33 cellular contexts compared by ENCODE assay signal in the genomic region with DNA sequence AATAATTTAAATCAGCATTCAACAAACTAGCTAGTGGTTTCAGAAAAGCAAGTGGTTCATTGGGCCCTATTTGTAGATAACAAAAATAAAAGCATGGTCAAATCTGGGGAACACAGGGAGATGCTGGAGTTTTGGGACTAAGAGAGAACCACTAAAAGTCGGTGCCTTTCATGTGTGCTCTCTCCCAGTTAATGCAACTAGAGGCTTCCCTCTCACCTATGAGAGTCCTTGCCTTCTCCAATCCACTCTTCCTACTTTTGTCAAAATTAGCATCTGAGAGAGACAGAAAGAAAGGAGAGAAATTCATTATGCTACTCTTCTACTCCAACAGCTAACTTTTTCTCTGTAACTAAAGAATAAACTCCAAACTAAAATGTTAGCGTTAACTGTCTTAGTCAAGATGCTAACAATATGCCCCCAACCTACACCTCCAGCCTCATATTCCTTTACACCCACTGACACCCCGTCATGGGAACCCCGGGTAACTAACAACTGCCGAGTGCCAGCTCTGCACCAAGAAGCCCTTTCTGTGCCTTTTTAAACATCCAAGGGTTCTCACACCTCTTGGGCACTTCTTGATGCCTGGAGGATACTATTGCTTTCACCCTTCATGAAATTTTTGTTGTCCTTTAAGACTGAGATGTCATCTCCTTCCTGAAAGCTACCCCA.
DNase-seq lines count a peak whose midpoint lies in the region; ATAC-seq, FAIRE-seq and TF ChIP-seq lines count a peak whose summit lies in the region.
"Had no signal": no experiment of that assay in that cellular context is flagged by ENCODE, and none has a peak within 500 bp of the region (broad histone marks: within the 10 kb centered on the region; RNA-seq: fewer than 3 reads in every experiment).

No MANE protein-coding gene starts in this region.

- no peak for TF ChIP-seq CTCF in cardiac muscle cell (IDR thresholded peaks at IDR 0.05; ENCODE audit: low read depth, low read length)
- TF ChIP-seq CTCF in heart left ventricle (IDR thresholded peaks at IDR 0.05) = no peak
- TF ChIP-seq CTCF in bronchial epithelial cell (IDR thresholded peaks at IDR 0.05; ENCODE audit: insufficient read depth, low read length, severe bottlenecking) = no peak
- TF ChIP-seq CTCF in MCF 10A (IDR thresholded peaks at IDR 0.05; ENCODE audit: unreplicated experiment) = no peak

- WGBS in heart left ventricle, 4 donors = 82 to 85% (median 85%) methylated on average over 5 of the region's 5 CpGs
- no CpG with 5 or more reads among the region's 5 CpGs for WGBS in mesendoderm (ENCODE audit: extremely low coverage, insufficient coverage, low lambda C conversion rate)

- no peak overlapping the region for H2AK5ac ChIP-seq in mesendoderm (ENCODE audit: low read length)

- H3K9ac ChIP-seq in mesendoderm (ENCODE audit: low read length) = no peak overlapping the region

- H3K36me3 ChIP-seq in cardiac muscle cell (no peaks in the 10 kb centered on the region), heart left ventricle (peaks cover 0 to 21% (median 1%) of the 10 kb centered on the region in 9 donors), bronchial epithelial cell (ENCODE audit: control insufficient read depth, insufficient read depth, low read length) (peaks cover 1% of the 10 kb centered on the region), mesendoderm (ENCODE audit: control insufficient read depth, insufficient read depth, low read length) (no peaks in the 10 kb centered on the region)
- H3K36me3 ChIP-seq: BE2C, Peyer's patch had no signal

- H3K4me2 ChIP-seq in mesendoderm (ENCODE audit: low read length) = no peak overlapping the region

- H3K4me1 ChIP-seq in cardiac muscle cell (ENCODE audit: low read depth) (peaks cover 9% of the 10 kb centered on the region), heart left ventricle (peaks cover 3 to 94% (median 52%) of the 10 kb centered on the region in 12 donors), mesendoderm (ENCODE audit: control insufficient read depth, low read depth, low read length) (peaks cover 3% of the 10 kb centered on the region)

- H3K9me3 Mint-ChIP-seq in stimulated activated effector memory CD8-positive, alpha-beta T cell treated with anti-CD3 and anti-CD28 coated beads, Interleukin-12 subunit alpha, Interleukin-12 subunit beta, amount 100 ng/mL, for 72 hours = no peaks in the 10 kb centered on the region
- H3K9me3 Mint-ChIP-seq in stimulated activated naive B cell treated with anti-CD40 and anti-IgM and Interleukin-4, amounts not matched to agents 10 μg/mL and 1 μg/mL and 100 μg/mL, for 72 hours = no peaks in the 10 kb centered on the region
- no peaks in the 10 kb centered on the region for H3K9me3 Mint-ChIP-seq in MCF 10A (ENCODE audit: unreplicated experiment)
- H3K9me3 Mint-ChIP-seq: activated T-cell treated with anti-CD3 and anti-CD28 coated beads, Interleukin-2, amount 50 U/mL, for 4 hours; stimulated activated memory B cell treated with anti-CD40 and anti-IgM and Interleukin-4, amounts not matched to agents 10 μg/mL and 1 μg/mL and 100 μg/mL, for 72 hours; type B pancreatic cell had no signal

- H3K23ac ChIP-seq in mesendoderm (ENCODE audit: low read length) = no peak overlapping the region

- H3K79me2 ChIP-seq in mesendoderm (ENCODE audit: control insufficient read depth, insufficient read depth, low read length) = peaks cover 22% of the 10 kb centered on the region

- ATAC-seq in heart left ventricle = no peak
- no peak for ATAC-seq in stimulated activated effector memory CD8-positive, alpha-beta T cell treated with anti-CD3 and anti-CD28 coated beads, Interleukin-12 subunit alpha, Interleukin-12 subunit beta, amount 100 ng/mL, for 72 hours
- no peak for ATAC-seq in stimulated activated naive B cell treated with anti-CD40 and anti-IgM and Interleukin-4, amounts not matched to agents 10 μg/mL and 1 μg/mL and 100 μg/mL, for 72 hours (replicated peaks)
- ATAC-seq: activated T-cell treated with anti-CD3 and anti-CD28 coated beads, Interleukin-2, amount 50 U/mL, for 4 hours; HepG2; left lung; stimulated activated memory B cell treated with anti-CD40 and anti-IgM and Interleukin-4, amounts not matched to agents 10 μg/mL and 1 μg/mL and 100 μg/mL, for 72 hours had no signal

- H3K56ac ChIP-seq in mesendoderm (ENCODE audit: low read length) = no peak overlapping the region

- H4K8ac ChIP-seq in mesendoderm (ENCODE audit: low read depth, low read length) = no peak overlapping the region

- H3K4me3 ChIP-seq in cardiac muscle cell = no peak overlapping the region
- H3K4me3 ChIP-seq in heart left ventricle = no peak overlapping the region
- no peak overlapping the region for H3K4me3 ChIP-seq in bronchial epithelial cell (ENCODE audit: low read depth, low read length)
- no peak overlapping the region for H3K4me3 ChIP-seq in mesendoderm (ENCODE audit: low read length)
- H3K4me3 ChIP-seq: left lung, Peyer's patch had no signal

- CTCF ChIA-PET in MCF 10A (lab: Yijun Ruan, JAX) = interaction anchor here (0.6 to 0.8 kb wide), 2 partner anchors 48 to 108 kb away, joined by 3 to 4 read pairs; no protein-coding TSS in a partner anchor

- no TSS peak for BruUV-seq in MCF 10A (replicated peaks; lab: Mats Ljungman, UMichigan)

- no peaks in the 10 kb centered on the region for H3K27me3 Mint-ChIP-seq in stimulated activated naive B cell treated with anti-CD40 and anti-IgM and Interleukin-4, amounts not matched to agents 10 μg/mL and 1 μg/mL and 100 μg/mL, for 72 hours
- no peaks in the 10 kb centered on the region for H3K27me3 Mint-ChIP-seq in MCF 10A (ENCODE audit: insufficient read depth, unreplicated experiment)
- H3K27me3 Mint-ChIP-seq: activated CD4-positive, alpha-beta T cell treated with anti-CD3 and anti-CD28 coated beads, Interleukin-2, amount 10 ng/mL, durations not matched to agents 24 days and 14 days; stimulated activated memory B cell treated with anti-CD40 and anti-IgM and Interleukin-4, amounts not matched to agents 10 μg/mL and 1 μg/mL and 100 μg/mL, for 72 hours; type B pancreatic cell had no signal

- POLR2A ChIA-PET in MCF 10A (lab: Yijun Ruan, JAX) = interaction anchor here (0.6 to 1.2 kb wide), 3 partner anchors 15 to 47 kb away, joined by 3 read pairs; no protein-coding TSS in a partner anchor

- H3K9me3 ChIP-seq in cardiac muscle cell (ENCODE audit: low read depth) (no peaks in the 10 kb centered on the region), heart left ventricle (peaks cover 0 to 4% (median 0%) of the 10 kb centered on the region in 12 donors)
- H3K9me3 ChIP-seq: BE2C, left lung, Peyer's patch had no signal

- H3K36me3 Mint-ChIP-seq in stimulated activated effector memory CD8-positive, alpha-beta T cell treated with anti-CD3 and anti-CD28 coated beads, Interleukin-12 subunit alpha, Interleukin-12 subunit beta, amount 100 ng/mL, for 72 hours = peaks cover 22% of the 10 kb centered on the region
- H3K36me3 Mint-ChIP-seq in stimulated activated naive B cell treated with anti-CD40 and anti-IgM and Interleukin-4, amounts not matched to agents 10 μg/mL and 1 μg/mL and 100 μg/mL, for 72 hours = peaks cover 10 to 31% of the 10 kb centered on the region in 2 donors
- H3K36me3 Mint-ChIP-seq in MCF 10A (ENCODE audit: insufficient read depth, unreplicated experiment) = peaks cover 22% of the 10 kb centered on the region

- H3K79me1 ChIP-seq in mesendoderm (ENCODE audit: low read length) = peaks cover 23% of the 10 kb centered on the region

- peak; percentile 13 for FAIRE-seq in bronchial epithelial cell (lab: Jason Lieb, UNC)
- no peak for FAIRE-seq in frontal cortex (lab: Jason Lieb, UNC)
- FAIRE-seq: colon, HepG2, islet of Langerhans had no signal

- DNase-seq in cardiac muscle cell (ENCODE audit: low read depth in 1 of 2, low spot score in 1 of 2) (no peak), heart left ventricle (no peak), bronchial epithelial cell (ENCODE audit: low read depth) (no peak), mesendoderm (no peak), MCF 10A (ENCODE audit: unreplicated experiment) (no peak), frontal cortex (ENCODE audit: low spot score in 2 of 2) (no peak)
- no peak for DNase-seq in stimulated activated effector memory CD8-positive, alpha-beta T cell treated with anti-CD3 and anti-CD28 coated beads, Interleukin-12 subunit alpha, Interleukin-12 subunit beta, amount 100 ng/mL, for 72 hours (ENCODE audit: low spot score in 2 of 2)
- no peak for DNase-seq in stimulated activated naive B cell treated with anti-CD40 and anti-IgM and Interleukin-4, amounts not matched to agents 10 μg/mL and 1 μg/mL and 100 μg/mL, for 72 hours
- DNase-seq: ACHN; activated CD4-positive, alpha-beta T cell treated with anti-CD3 and anti-CD28 coated beads, Interleukin-2, amount 10 ng/mL, durations not matched to agents 24 days and 14 days; activated naive CD4-positive, alpha-beta T cell; activated T-cell treated with anti-CD3 and anti-CD28 coated beads, Interleukin-2, amount 50 U/mL, for 4 hours; amygdala; BE2C; brain microvascular endothelial cell; COR-L47; HCEC 1CT; Karpas-422; left lung; mesenchymal stem cell; NCI-H1436; NCI-H2081 treated with DMSO at 0.1 percent for 48 hours; NCI-H226; Peyer's patch; SHP77; substantia nigra; T-helper 9 cell had no signal

- H3K27ac Mint-ChIP-seq in stimulated activated effector memory CD8-positive, alpha-beta T cell treated with anti-CD3 and anti-CD28 coated beads, Interleukin-12 subunit alpha, Interleukin-12 subunit beta, amount 100 ng/mL, for 72 hours = peak overlapping the region; percentile 6
- H3K27ac Mint-ChIP-seq in stimulated activated naive B cell treated with anti-CD40 and anti-IgM and Interleukin-4, amounts not matched to agents 10 μg/mL and 1 μg/mL and 100 μg/mL, for 72 hours = no peak overlapping the region
- no peak overlapping the region for H3K27ac Mint-ChIP-seq in MCF 10A (ENCODE audit: low read depth, unreplicated experiment)
- H3K27ac Mint-ChIP-seq: activated CD4-positive, alpha-beta T cell treated with anti-CD3 and anti-CD28 coated beads, Interleukin-2, amount 10 ng/mL, durations not matched to agents 24 days and 14 days; stimulated activated memory B cell treated with anti-CD40 and anti-IgM and Interleukin-4, amounts not matched to agents 10 μg/mL and 1 μg/mL and 100 μg/mL, for 72 hours; type B pancreatic cell had no signal

- H3K27me3 ChIP-seq in cardiac muscle cell (no peaks in the 10 kb centered on the region), heart left ventricle (no peaks in the 10 kb centered on the region), bronchial epithelial cell (ENCODE audit: control insufficient read depth, insufficient read depth, low read length) (no peaks in the 10 kb centered on the region), mesendoderm (ENCODE audit: insufficient read depth, low read length, poor library complexity) (no peaks in the 10 kb centered on the region)
- H3K27me3 ChIP-seq: BE2C, brain microvascular endothelial cell, left lung, Peyer's patch had no signal

- no peak overlapping the region for H2BK5ac ChIP-seq in mesendoderm (ENCODE audit: low read length)

- peak overlapping the region; percentile 16 for H3K27ac ChIP-seq in cardiac muscle cell
- H3K27ac ChIP-seq in heart left ventricle = no peak overlapping the region
- H3K27ac ChIP-seq in mesendoderm (ENCODE audit: low read depth, low read length) = no peak overlapping the region
- H3K27ac ChIP-seq: brain microvascular endothelial cell, left lung, Peyer's patch, VCaP had no signal

- no peak overlapping the region for H2BK15ac ChIP-seq in mesendoderm (replicated peaks; ENCODE audit: low read depth)

- intact Hi-C loops in heart left ventricle (cut with DNase I) (no loop called here), MCF 10A (cut with micrococcal nuclease) (no loop called here)

- no peak overlapping the region for H2BK120ac ChIP-seq in mesendoderm (ENCODE audit: low read depth, low read length)

- H3K4me3 Mint-ChIP-seq in stimulated activated effector memory CD8-positive, alpha-beta T cell treated with anti-CD3 and anti-CD28 coated beads, Interleukin-12 subunit alpha, Interleukin-12 subunit beta, amount 100 ng/mL, for 72 hours = no peak overlapping the region
- no peak overlapping the region for H3K4me3 Mint-ChIP-seq in stimulated activated naive B cell treated with anti-CD40 and anti-IgM and Interleukin-4, amounts not matched to agents 10 μg/mL and 1 μg/mL and 100 μg/mL, for 72 hours
- H3K4me3 Mint-ChIP-seq in MCF 10A (ENCODE audit: unreplicated experiment) = no peak overlapping the region
- H3K4me3 Mint-ChIP-seq: activated CD4-positive, alpha-beta T cell treated with anti-CD3 and anti-CD28 coated beads, Interleukin-2, amount 10 ng/mL, durations not matched to agents 24 days and 14 days; activated T-cell treated with anti-CD3 and anti-CD28 coated beads, Interleukin-2, amount 50 U/mL, for 4 hours; stimulated activated memory B cell treated with anti-CD40 and anti-IgM and Interleukin-4, amounts not matched to agents 10 μg/mL and 1 μg/mL and 100 μg/mL, for 72 hours; type B pancreatic cell had no signal

- no peak overlapping the region for H3K4ac ChIP-seq in mesendoderm (ENCODE audit: low read depth, low read length)

- H3K18ac ChIP-seq in mesendoderm (ENCODE audit: low read length) = peak overlapping the region; percentile 64

- H3K4me1 Mint-ChIP-seq in stimulated activated effector memory CD8-positive, alpha-beta T cell treated with anti-CD3 and anti-CD28 coated beads, Interleukin-12 subunit alpha, Interleukin-12 subunit beta, amount 100 ng/mL, for 72 hours = peaks cover 55% of the 10 kb centered on the region
- H3K4me1 Mint-ChIP-seq in stimulated activated naive B cell treated with anti-CD40 and anti-IgM and Interleukin-4, amounts not matched to agents 10 μg/mL and 1 μg/mL and 100 μg/mL, for 72 hours = peaks cover 6 to 10% of the 10 kb centered on the region in 2 donors
- H3K4me1 Mint-ChIP-seq in MCF 10A (ENCODE audit: insufficient read depth, unreplicated experiment) = peaks cover 29% of the 10 kb centered on the region

- H4K5ac ChIP-seq in mesendoderm (ENCODE audit: low read length) = no peak overlapping the region

- TF ChIP-seq POLR2A in heart left ventricle (IDR thresholded peaks at IDR 0.05) = no peak
